ENCODE assay signal across 1 cellular context in the genomic region with DNA sequence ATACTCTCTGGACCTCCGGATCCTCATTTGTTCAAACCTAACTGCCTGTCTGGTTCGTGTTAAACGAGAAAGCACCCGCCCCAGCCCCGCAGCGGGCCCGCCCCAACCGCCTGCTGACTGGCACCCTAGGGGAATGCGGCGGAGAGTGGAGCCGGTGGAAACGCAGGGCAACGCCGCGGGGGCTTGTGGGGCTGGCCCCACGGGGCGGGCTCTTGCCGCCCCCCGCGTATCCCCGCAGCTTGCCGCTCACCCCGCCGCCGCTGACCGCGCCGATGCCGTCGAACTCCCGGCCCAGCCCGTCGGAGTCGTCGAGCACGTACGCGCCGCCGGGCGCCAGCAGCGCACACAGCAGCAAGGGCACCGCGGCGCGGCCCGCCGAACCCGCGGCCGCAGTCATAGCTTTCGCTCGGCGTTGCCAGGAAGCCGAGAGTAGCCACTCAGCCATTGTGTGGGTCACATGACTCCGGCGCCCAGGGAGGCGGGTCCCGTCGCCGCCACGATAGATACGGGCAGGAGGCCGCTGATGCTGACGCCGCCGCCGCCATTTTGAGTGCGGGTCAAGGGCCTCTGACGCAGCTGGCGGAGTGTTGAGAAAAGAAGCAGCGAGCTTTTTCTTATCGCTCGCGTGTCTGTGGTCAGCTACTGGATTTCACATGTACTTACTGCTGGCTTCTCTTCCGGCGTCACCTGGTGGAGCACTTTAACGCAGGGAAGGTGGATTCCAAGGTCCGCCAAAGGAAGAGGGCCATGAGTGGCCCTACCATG.
TF ChIP-seq lines count a peak whose summit lies in the region.

A gene (minus strand): TSS at position 463 of the 765 bp plus-strand sequence. CDS start 18 bp downstream, at position 445.

TF ChIP-seq in K562, 482 proteins besides CTCF, POLR2A, EP300 and RAD21 (continued from another document and continues in another):
- no peak for TF ChIP-seq ZBTB7A (IDR thresholded peaks at IDR 0.05; ENCODE audit: borderline replicate concordance, control insufficient read depth, low read depth, low read length)
- no peak for TF ChIP-seq SIRT6 (IDR thresholded peaks at IDR 0.05; ENCODE audit: low read depth, low read length)
- peak; percentile 37 to 59; a peak in 2 of 4 replicates for TF ChIP-seq NONO (IDR thresholded peaks at IDR 0.05; ENCODE audit: low read depth in 2 of 2, low read length in 1 of 2)
- TF ChIP-seq BCOR (IDR thresholded peaks at IDR 0.05) = no peak
- no peak for TF ChIP-seq ELF2 (CRISPR knock-in tag; IDR thresholded peaks at IDR 0.05)
- TF ChIP-seq SPI1 (IDR thresholded peaks at IDR 0.05; ENCODE audit: borderline replicate concordance, low read depth, low read length) = no peak
- TF ChIP-seq CSDE1 (IDR thresholded peaks at IDR 0.05) = no peak
- TF ChIP-seq, protein P1, sequence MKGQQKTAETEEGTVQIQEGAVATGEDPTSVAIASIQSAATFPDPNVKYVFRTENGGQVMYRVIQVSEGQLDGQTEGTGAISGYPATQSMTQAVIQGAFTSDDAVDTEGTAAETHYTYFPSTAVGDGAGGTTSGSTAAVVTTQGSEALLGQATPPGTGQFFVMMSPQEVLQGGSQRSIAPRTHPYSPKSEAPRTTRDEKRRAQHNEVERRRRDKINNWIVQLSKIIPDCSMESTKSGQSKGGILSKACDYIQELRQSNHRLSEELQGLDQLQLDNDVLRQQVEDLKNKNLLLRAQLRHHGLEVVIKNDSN (CRISPR knock-in tag; IDR thresholded peaks at IDR 0.05) = peak; percentile 92
- peak; percentile 34; the same call in 1 of the 2 replicates for TF ChIP-seq DPF2 (IDR thresholded peaks at IDR 0.05)
- no peak for TF ChIP-seq ZNF212 (CRISPR knock-in tag; IDR thresholded peaks at IDR 0.05)
- TF ChIP-seq TAL1 (IDR thresholded peaks at IDR 0.05) = no peak
- no peak for TF ChIP-seq FOXP1 (CRISPR knock-in tag; IDR thresholded peaks at IDR 0.05)
- TF ChIP-seq SIN3B (IDR thresholded peaks at IDR 0.05; ENCODE audit: low read depth) = peak; percentile 64
- TF ChIP-seq TFAM (CRISPR knock-in tag; conservative IDR thresholded peaks at IDR 0.05) = no peak
- TF ChIP-seq POLR2G (IDR thresholded peaks at IDR 0.05; ENCODE audit: low read depth, low read length) = peak; percentile 93
- TF ChIP-seq, protein P2, sequence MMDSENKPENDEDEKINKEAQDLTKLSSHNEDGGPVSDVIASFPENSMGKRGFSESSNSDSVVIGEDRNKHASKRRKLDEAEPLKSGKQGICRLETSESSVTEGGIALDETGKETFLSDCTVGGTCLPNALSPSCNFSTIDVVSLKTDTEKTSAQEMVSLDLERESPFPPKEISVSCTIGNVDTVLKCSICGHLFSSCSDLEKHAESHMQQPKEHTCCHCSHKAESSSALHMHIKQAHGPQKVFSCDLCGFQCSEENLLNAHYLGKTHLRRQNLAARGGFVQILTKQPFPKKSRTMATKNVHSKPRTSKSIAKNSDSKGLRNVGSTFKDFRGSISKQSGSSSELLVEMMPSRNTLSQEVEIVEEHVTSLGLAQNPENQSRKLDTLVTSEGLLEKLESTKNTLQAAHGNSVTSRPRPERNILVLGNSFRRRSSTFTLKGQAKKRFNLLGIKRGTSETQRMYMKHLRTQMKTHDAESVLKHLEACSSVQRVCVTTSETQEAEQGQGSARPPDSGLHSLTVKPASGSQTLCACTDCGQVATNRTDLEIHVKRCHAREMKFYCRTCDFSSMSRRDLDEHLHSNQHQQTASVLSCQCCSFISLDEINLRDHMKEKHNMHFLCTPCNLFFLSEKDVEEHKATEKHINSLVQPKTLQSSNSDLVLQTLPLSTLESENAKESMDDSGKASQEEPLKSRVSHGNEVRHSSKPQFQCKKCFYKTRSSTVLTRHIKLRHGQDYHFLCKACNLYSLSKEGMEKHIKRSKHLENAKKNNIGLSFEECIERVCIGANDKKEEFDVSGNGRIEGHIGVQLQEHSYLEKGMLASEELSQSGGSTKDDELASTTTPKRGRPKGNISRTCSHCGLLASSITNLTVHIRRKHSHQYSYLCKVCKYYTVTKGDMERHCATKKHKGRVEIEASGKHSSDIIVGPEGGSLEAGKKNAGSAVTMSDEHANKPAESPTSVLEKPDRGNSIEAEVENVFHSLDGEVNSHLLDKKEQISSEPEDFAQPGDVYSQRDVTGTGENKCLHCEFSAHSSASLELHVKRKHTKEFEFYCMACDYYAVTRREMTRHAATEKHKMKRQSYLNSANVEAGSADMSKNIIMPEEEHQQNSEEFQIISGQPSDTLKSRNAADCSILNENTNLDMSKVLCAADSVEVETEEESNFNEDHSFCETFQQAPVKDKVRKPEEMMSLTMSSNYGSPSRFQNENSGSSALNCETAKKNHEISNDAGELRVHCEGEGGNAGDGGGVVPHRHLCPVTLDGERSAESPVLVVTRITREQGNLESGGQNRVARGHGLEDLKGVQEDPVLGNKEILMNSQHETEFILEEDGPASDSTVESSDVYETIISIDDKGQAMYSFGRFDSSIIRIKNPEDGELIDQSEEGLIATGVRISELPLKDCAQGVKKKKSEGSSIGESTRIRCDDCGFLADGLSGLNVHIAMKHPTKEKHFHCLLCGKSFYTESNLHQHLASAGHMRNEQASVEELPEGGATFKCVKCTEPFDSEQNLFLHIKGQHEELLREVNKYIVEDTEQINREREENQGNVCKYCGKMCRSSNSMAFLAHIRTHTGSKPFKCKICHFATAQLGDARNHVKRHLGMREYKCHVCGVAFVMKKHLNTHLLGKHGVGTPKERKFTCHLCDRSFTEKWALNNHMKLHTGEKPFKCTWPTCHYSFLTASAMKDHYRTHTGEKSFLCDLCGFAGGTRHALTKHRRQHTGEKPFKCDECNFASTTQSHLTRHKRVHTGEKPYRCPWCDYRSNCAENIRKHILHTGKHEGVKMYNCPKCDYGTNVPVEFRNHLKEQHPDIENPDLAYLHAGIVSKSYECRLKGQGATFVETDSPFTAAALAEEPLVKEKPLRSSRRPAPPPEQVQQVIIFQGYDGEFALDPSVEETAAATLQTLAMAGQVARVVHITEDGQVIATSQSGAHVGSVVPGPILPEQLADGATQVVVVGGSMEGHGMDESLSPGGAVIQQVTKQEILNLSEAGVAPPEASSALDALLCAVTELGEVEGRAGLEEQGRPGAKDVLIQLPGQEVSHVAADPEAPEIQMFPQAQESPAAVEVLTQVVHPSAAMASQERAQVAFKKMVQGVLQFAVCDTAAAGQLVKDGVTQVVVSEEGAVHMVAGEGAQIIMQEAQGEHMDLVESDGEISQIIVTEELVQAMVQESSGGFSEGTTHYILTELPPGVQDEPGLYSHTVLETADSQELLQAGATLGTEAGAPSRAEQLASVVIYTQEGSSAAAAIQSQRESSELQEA (IDR thresholded peaks at IDR 0.05; ENCODE audit: low read depth) = no peak
- TF ChIP-seq NFE2 (IDR thresholded peaks at IDR 0.05; ENCODE audit: low read depth) = no peak
- no peak for TF ChIP-seq CCAR2 (IDR thresholded peaks at IDR 0.05; ENCODE audit: low read depth, low read length)
- TF ChIP-seq ZNF778 (CRISPR knock-in tag; IDR thresholded peaks at IDR 0.05) = no peak
- TF ChIP-seq ZNF263 (CRISPR knock-in tag; IDR thresholded peaks at IDR 0.05; ENCODE audit: borderline replicate concordance) = 0 out of 2 replicates have a peak, but pooled peaks have one; percentile 13
- TF ChIP-seq RBM15 (IDR thresholded peaks at IDR 0.05; ENCODE audit: insufficient read depth, low read length) = no peak
- TF ChIP-seq, protein P3, sequence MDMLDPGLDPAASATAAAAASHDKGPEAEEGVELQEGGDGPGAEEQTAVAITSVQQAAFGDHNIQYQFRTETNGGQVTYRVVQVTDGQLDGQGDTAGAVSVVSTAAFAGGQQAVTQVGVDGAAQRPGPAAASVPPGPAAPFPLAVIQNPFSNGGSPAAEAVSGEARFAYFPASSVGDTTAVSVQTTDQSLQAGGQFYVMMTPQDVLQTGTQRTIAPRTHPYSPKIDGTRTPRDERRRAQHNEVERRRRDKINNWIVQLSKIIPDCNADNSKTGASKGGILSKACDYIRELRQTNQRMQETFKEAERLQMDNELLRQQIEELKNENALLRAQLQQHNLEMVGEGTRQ (CRISPR knock-in tag; IDR thresholded peaks at IDR 0.05) = peak; percentile 91
- TF ChIP-seq, protein P4, sequence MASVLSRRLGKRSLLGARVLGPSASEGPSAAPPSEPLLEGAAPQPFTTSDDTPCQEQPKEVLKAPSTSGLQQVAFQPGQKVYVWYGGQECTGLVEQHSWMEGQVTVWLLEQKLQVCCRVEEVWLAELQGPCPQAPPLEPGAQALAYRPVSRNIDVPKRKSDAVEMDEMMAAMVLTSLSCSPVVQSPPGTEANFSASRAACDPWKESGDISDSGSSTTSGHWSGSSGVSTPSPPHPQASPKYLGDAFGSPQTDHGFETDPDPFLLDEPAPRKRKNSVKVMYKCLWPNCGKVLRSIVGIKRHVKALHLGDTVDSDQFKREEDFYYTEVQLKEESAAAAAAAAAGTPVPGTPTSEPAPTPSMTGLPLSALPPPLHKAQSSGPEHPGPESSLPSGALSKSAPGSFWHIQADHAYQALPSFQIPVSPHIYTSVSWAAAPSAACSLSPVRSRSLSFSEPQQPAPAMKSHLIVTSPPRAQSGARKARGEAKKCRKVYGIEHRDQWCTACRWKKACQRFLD (CRISPR knock-in tag; IDR thresholded peaks at IDR 0.05) = no peak
- no peak for TF ChIP-seq ARID2 (IDR thresholded peaks at IDR 0.05)
- TF ChIP-seq, protein P5, sequence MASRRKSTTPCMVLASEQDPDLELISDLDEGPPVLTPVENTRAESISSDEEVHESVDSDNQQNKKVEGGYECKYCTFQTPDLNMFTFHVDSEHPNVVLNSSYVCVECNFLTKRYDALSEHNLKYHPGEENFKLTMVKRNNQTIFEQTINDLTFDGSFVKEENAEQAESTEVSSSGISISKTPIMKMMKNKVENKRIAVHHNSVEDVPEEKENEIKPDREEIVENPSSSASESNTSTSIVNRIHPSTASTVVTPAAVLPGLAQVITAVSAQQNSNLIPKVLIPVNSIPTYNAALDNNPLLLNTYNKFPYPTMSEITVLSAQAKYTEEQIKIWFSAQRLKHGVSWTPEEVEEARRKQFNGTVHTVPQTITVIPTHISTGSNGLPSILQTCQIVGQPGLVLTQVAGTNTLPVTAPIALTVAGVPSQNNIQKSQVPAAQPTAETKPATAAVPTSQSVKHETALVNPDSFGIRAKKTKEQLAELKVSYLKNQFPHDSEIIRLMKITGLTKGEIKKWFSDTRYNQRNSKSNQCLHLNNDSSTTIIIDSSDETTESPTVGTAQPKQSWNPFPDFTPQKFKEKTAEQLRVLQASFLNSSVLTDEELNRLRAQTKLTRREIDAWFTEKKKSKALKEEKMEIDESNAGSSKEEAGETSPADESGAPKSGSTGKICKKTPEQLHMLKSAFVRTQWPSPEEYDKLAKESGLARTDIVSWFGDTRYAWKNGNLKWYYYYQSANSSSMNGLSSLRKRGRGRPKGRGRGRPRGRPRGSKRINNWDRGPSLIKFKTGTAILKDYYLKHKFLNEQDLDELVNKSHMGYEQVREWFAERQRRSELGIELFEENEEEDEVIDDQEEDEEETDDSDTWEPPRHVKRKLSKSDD (conservative IDR thresholded peaks at IDR 0.05; ENCODE audit: low read length) = no peak
- TF ChIP-seq STAT5B (CRISPR knock-in tag; IDR thresholded peaks at IDR 0.05) = no peak
- TF ChIP-seq RFX7 (CRISPR knock-in tag; IDR thresholded peaks at IDR 0.05) = no peak
- peak; percentile 96 for TF ChIP-seq TOE1 (IDR thresholded peaks at IDR 0.05; ENCODE audit: borderline replicate concordance)
- no peak for TF ChIP-seq TOE1 (CRISPR knock-in tag; IDR thresholded peaks at IDR 0.05; ENCODE audit: borderline replicate concordance, low read depth)
- TF ChIP-seq ZNF699 (CRISPR knock-in tag; IDR thresholded peaks at IDR 0.05; ENCODE audit: insufficient replicate concordance) = no peak
- TF ChIP-seq, protein P6, sequence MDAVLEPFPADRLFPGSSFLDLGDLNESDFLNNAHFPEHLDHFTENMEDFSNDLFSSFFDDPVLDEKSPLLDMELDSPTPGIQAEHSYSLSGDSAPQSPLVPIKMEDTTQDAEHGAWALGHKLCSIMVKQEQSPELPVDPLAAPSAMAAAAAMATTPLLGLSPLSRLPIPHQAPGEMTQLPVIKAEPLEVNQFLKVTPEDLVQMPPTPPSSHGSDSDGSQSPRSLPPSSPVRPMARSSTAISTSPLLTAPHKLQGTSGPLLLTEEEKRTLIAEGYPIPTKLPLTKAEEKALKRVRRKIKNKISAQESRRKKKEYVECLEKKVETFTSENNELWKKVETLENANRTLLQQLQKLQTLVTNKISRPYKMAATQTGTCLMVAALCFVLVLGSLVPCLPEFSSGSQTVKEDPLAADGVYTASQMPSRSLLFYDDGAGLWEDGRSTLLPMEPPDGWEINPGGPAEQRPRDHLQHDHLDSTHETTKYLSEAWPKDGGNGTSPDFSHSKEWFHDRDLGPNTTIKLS (IDR thresholded peaks at IDR 0.05; ENCODE audit: borderline replicate concordance, low read depth) = 0 out of 2 replicates have a peak, but pooled peaks have one; percentile 37
- TF ChIP-seq ZZZ3 (IDR thresholded peaks at IDR 0.05) = no peak
- TF ChIP-seq, protein P7, sequence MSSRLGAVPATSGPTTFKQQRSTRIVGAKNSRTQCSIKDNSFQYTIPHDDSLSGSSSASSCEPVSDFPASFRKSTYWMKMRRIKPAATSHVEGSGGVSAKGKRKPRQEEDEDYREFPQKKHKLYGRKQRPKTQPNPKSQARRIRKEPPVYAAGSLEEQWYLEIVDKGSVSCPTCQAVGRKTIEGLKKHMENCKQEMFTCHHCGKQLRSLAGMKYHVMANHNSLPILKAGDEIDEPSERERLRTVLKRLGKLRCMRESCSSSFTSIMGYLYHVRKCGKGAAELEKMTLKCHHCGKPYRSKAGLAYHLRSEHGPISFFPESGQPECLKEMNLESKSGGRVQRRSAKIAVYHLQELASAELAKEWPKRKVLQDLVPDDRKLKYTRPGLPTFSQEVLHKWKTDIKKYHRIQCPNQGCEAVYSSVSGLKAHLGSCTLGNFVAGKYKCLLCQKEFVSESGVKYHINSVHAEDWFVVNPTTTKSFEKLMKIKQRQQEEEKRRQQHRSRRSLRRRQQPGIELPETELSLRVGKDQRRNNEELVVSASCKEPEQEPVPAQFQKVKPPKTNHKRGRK (tag; IDR thresholded peaks at IDR 0.05) = no peak
- no peak for TF ChIP-seq POLR2AphosphoS2 (IDR thresholded peaks at IDR 0.05; ENCODE audit: low read length)
- TF ChIP-seq, protein P8, sequence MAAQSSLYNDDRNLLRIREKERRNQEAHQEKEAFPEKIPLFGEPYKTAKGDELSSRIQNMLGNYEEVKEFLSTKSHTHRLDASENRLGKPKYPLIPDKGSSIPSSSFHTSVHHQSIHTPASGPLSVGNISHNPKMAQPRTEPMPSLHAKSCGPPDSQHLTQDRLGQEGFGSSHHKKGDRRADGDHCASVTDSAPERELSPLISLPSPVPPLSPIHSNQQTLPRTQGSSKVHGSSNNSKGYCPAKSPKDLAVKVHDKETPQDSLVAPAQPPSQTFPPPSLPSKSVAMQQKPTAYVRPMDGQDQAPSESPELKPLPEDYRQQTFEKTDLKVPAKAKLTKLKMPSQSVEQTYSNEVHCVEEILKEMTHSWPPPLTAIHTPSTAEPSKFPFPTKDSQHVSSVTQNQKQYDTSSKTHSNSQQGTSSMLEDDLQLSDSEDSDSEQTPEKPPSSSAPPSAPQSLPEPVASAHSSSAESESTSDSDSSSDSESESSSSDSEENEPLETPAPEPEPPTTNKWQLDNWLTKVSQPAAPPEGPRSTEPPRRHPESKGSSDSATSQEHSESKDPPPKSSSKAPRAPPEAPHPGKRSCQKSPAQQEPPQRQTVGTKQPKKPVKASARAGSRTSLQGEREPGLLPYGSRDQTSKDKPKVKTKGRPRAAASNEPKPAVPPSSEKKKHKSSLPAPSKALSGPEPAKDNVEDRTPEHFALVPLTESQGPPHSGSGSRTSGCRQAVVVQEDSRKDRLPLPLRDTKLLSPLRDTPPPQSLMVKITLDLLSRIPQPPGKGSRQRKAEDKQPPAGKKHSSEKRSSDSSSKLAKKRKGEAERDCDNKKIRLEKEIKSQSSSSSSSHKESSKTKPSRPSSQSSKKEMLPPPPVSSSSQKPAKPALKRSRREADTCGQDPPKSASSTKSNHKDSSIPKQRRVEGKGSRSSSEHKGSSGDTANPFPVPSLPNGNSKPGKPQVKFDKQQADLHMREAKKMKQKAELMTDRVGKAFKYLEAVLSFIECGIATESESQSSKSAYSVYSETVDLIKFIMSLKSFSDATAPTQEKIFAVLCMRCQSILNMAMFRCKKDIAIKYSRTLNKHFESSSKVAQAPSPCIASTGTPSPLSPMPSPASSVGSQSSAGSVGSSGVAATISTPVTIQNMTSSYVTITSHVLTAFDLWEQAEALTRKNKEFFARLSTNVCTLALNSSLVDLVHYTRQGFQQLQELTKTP (IDR thresholded peaks at IDR 0.05; ENCODE audit: low read depth in 1 of 2, partially characterized antibody in 2 of 2) = no peak
- no peak for TF ChIP-seq JUNB (CRISPR knock-in tag; conservative IDR thresholded peaks at IDR 0.05)
